Comparison of ENCODE assay signal across 30 cellular contexts in genomic region chr5:153670081-153670480, GRCh38.
"Had no signal": no experiment of that assay in that cellular context is flagged by ENCODE, and none has a peak within 500 bp of the region (broad histone marks: within the 10 kb centered on the region; RNA-seq: fewer than 3 reads in every experiment).

No MANE protein-coding gene starts in this region.

- H3K27me3 Mint-ChIP-seq: activated B cell treated with CpG ODN at 0.5 μM for 24 hours; activated CD4-positive, alpha-beta T cell treated with anti-CD3 and anti-CD28 coated beads, Interleukin-2, amount 10 ng/mL, durations not matched to agents 24 days and 14 days; activated CD8-positive, alpha-beta memory T cell treated with anti-CD3 and anti-CD28 coated beads, Interleukin-2, amount 10 ng/mL, durations not matched to agents 7 days and 5 days; activated naive CD8-positive, alpha-beta T cell treated with anti-CD3 and anti-CD28 coated beads, Interleukin-2, amount 50 U/mL, for 24 hours; activated T-cell treated with anti-CD3 and anti-CD28 coated beads, Interleukin-2, amount 50 U/mL, for 24 hours had no signal

- H3K4me3 Mint-ChIP-seq: activated B cell treated with CpG ODN at 0.5 μM for 24 hours; activated CD4-positive, alpha-beta T cell treated with anti-CD3 and anti-CD28 coated beads, Interleukin-2, amount 10 ng/mL, durations not matched to agents 24 days and 14 days; activated CD8-positive, alpha-beta memory T cell treated with anti-CD3 and anti-CD28 coated beads, Interleukin-2, amount 10 ng/mL, durations not matched to agents 7 days and 5 days; activated naive CD8-positive, alpha-beta T cell treated with anti-CD3 and anti-CD28 coated beads, Interleukin-2, amount 50 U/mL, for 24 hours; activated T-cell treated with anti-CD3 and anti-CD28 coated beads, Interleukin-2, amount 50 U/mL, for 24 hours; activated T-helper 1 cell treated with anti-CD3 and anti-CD28 coated beads, Interleukin-12 subunit alpha, Interleukin-12 subunit beta, Interleukin-2, Interleukin-4 antibody, amounts not matched to agents 30 ng/mL and 10 ng/mL and 1 ng/mL, durations not matched to agents 14 hours and 24 hours and 36 hours had no signal

- H3K4me3 ChIP-seq: ascending aorta, body of pancreas, cardiac muscle cell had no signal

- H3K9me3 Mint-ChIP-seq: activated B cell treated with CpG ODN at 0.5 μM for 24 hours; activated CD4-positive, alpha-beta T cell treated with anti-CD3 and anti-CD28 coated beads, Interleukin-2, amount 10 ng/mL, durations not matched to agents 24 days and 14 days; activated naive CD8-positive, alpha-beta T cell treated with anti-CD3 and anti-CD28 coated beads, Interleukin-2, amount 50 U/mL, for 24 hours; activated T-cell treated with anti-CD3 and anti-CD28 coated beads, Interleukin-2, amount 50 U/mL, for 24 hours; activated T-helper 1 cell treated with anti-CD3 and anti-CD28 coated beads, Interleukin-12 subunit alpha, Interleukin-12 subunit beta, Interleukin-2, Interleukin-4 antibody, amounts not matched to agents 30 ng/mL and 10 ng/mL and 1 ng/mL, durations not matched to agents 14 hours and 24 hours and 36 hours had no signal

- H3K4me1 ChIP-seq: ascending aorta, body of pancreas had no signal

- H3K27me3 ChIP-seq: ascending aorta, body of pancreas, cardiac muscle cell had no signal

- H3K36me3 ChIP-seq: cardiac muscle cell had no signal

- H3K9me3 ChIP-seq: ascending aorta, body of pancreas had no signal

- H3K27ac Mint-ChIP-seq: activated B cell treated with CpG ODN at 0.5 μM for 24 hours; activated CD4-positive, alpha-beta T cell treated with anti-CD3 and anti-CD28 coated beads, Interleukin-2, amount 10 ng/mL, durations not matched to agents 24 days and 14 days; activated CD8-positive, alpha-beta memory T cell treated with anti-CD3 and anti-CD28 coated beads, Interleukin-2, amount 10 ng/mL, durations not matched to agents 7 days and 5 days; activated naive CD4-positive, alpha-beta T cell treated with anti-CD3 and anti-CD28 coated beads, Interleukin-2, amount 50 U/mL, for 72 hours; activated naive CD8-positive, alpha-beta T cell treated with anti-CD3 and anti-CD28 coated beads, Interleukin-2, amount 50 U/mL, for 24 hours; activated T-cell treated with anti-CD3 and anti-CD28 coated beads, Interleukin-2, amount 50 U/mL, for 24 hours; activated T-helper 1 cell treated with anti-CD3 and anti-CD28 coated beads, Interleukin-12 subunit alpha, Interleukin-12 subunit beta, Interleukin-2, Interleukin-4 antibody, amounts not matched to agents 30 ng/mL and 10 ng/mL and 1 ng/mL, durations not matched to agents 14 hours and 24 hours and 36 hours had no signal

- H3K4me1 Mint-ChIP-seq: activated B cell treated with CpG ODN at 0.5 μM for 24 hours; activated CD4-positive, alpha-beta T cell treated with anti-CD3 and anti-CD28 coated beads, Interleukin-2, amount 10 ng/mL, durations not matched to agents 24 days and 14 days; activated CD8-positive, alpha-beta memory T cell treated with anti-CD3 and anti-CD28 coated beads, Interleukin-2, amount 10 ng/mL, durations not matched to agents 7 days and 5 days; activated naive CD8-positive, alpha-beta T cell treated with anti-CD3 and anti-CD28 coated beads, Interleukin-2, amount 50 U/mL, for 24 hours had no signal

- ATAC-seq: activated CD8-positive, alpha-beta memory T cell treated with anti-CD3 and anti-CD28 coated beads, Interleukin-2, amount 10 ng/mL, durations not matched to agents 7 days and 5 days; activated naive CD4-positive, alpha-beta T cell treated with anti-CD3 and anti-CD28 coated beads, Interleukin-2, amount 50 U/mL, for 72 hours; activated naive CD8-positive, alpha-beta T cell treated with anti-CD3 and anti-CD28 coated beads, Interleukin-2, amount 50 U/mL, for 24 hours; body of pancreas; Panc1 had no signal

- H3K36me3 Mint-ChIP-seq: activated CD8-positive, alpha-beta memory T cell treated with anti-CD3 and anti-CD28 coated beads, Interleukin-2, amount 10 ng/mL, durations not matched to agents 7 days and 5 days; activated naive CD4-positive, alpha-beta T cell treated with anti-CD3 and anti-CD28 coated beads, Interleukin-2, amount 50 U/mL, for 72 hours had no signal

- DNase-seq: activated B cell treated with CpG ODN at 0.5 μM for 24 hours; activated CD4-positive, alpha-beta T cell treated with anti-CD3 and anti-CD28 coated beads for 1 hour; activated CD4-positive, alpha-beta T cell treated with anti-CD3 and anti-CD28 coated beads, Interleukin-2, amount 10 ng/mL, durations not matched to agents 24 days and 14 days; activated CD4-positive, alpha-beta T cell treated with anti-CD3 and anti-CD28 coated beads, Interleukin-2, amount 50 U/mL, for 48 hours; activated CD8-positive, alpha-beta memory T cell treated with anti-CD3 and anti-CD28 coated beads, Interleukin-2, amount 10 ng/mL, durations not matched to agents 7 days and 5 days; activated effector memory CD4-positive, alpha-beta T cell treated with anti-CD3 and anti-CD28 coated beads, Interleukin-2, amount 50 U/mL, for 16 hours; activated naive CD4-positive, alpha-beta T cell treated with Interleukin-2 at 50 U/mL for 16 hours; activated naive CD8-positive, alpha-beta T cell treated with anti-CD3 and anti-CD28 coated beads, Interleukin-2, amount 50 U/mL, for 24 hours; activated T-cell treated with anti-CD3 and anti-CD28 coated beads, Interleukin-2, amount 50 U/mL, for 24 hours; amniotic stem cell; body of pancreas; Karpas-422; NCI-H1048; NCI-H146; NCI-H187 treated with DMSO at 0.1 percent for 48 hours; NCI-H2081 treated with DMSO at 0.1 percent for 48 hours; NCI-H345; NCI-H510A; NCI-H69; NK-92 treated with Interleukin-12 subunit alpha and Interleukin-12 subunit beta, amount 100 ng/mL, for 24 hours; OCI-M1; RPMI8226; SHP77; T-helper 2 cell; T1000 had no signal

- H3K27ac ChIP-seq: ascending aorta, body of pancreas, cardiac muscle cell had no signal
